15 cellular contexts compared by ENCODE assay signal in the genomic region with DNA sequence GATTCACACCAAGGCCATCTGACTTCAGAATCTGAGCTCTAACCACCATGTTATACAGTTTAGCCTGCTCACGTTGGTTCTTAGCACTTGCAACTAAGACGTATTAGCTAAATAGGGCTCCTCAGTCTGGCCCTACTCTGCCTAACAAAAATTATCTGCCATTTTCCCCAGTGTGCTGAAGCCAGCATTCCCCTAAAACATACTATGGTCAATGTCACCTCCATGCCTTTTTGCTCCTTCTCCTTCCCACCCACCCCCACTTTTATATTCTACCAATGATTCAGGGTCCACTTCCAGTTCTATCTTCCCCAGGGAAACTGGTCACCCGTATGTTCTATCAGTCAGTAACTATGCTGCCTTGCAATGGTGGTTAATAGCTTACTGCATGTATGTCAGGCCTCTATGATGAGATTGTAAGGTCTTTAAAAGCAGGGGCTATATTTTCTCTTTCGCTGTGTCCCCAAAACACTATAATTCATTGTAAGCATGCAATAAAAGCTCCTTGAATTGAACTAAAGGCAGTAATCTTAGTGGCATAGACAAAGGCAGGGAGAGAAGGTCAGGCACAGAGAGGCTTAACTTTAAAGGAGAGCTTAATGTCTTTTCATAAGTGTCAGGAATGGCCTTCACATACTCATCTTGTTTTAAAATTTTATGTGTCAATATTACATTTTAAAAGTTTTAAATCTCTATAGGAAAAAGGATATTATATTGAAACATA. TPM values are rescaled to one million over a fixed set of nuclear protein-coding genes. Genes with fewer than 3 reads are reported as not detected.
DNase-seq lines count a peak whose midpoint lies in the region; ATAC-seq and TF ChIP-seq lines count a peak whose summit lies in the region.
"Had no signal": no experiment of that assay in that cellular context is flagged by ENCODE, and none has a peak within 500 bp of the region (broad histone marks: within the 10 kb centered on the region; RNA-seq: fewer than 3 reads in every experiment).

No MANE protein-coding gene starts in this region.

- 90% methylated on average over 4 of the region's 4 CpGs for WGBS in GM23248 (ENCODE audit: low coverage in 1 of 2, low lambda C conversion rate in 2 of 2, missing lambda C conversion rate in 2 of 2), 2 experiments

- H3F3A ChIP-seq in GM23248 (ENCODE audit: insufficient read depth) = peaks cover 33% of the 10 kb centered on the region

- no peak for TF ChIP-seq CTCF in dorsolateral prefrontal cortex (IDR thresholded peaks at IDR 0.05 in 54 of 56, conservative IDR thresholded peaks at IDR 0.05 in 2 of 56; ENCODE audit: low read depth in 1 of 56, partially characterized antibody in 56 of 56)

- H3K9me3 ChIP-seq in GM23248 (ENCODE audit: low read depth) = no peaks in the 10 kb centered on the region

- no peak overlapping the region for H3K4me3 Mint-ChIP-seq in activated T-helper 1 cell treated with anti-CD3 and anti-CD28 coated beads, Interleukin-12 subunit alpha, Interleukin-12 subunit beta, Interleukin-2, Interleukin-4 antibody, amounts not matched to agents 30 ng/mL and 10 ng/mL and 1 ng/mL, durations not matched to agents 14 hours and 24 hours and 36 hours
- H3K4me3 Mint-ChIP-seq: CD4-positive, CD25-positive, alpha-beta regulatory T cell had no signal

- peak overlapping the region; percentile 76 for H3K4me2 ChIP-seq in GM23248 (ENCODE audit: unreplicated experiment)

- H3K27ac Mint-ChIP-seq in activated T-helper 1 cell treated with anti-CD3 and anti-CD28 coated beads, Interleukin-12 subunit alpha, Interleukin-12 subunit beta, Interleukin-2, Interleukin-4 antibody, amounts not matched to agents 30 ng/mL and 10 ng/mL and 1 ng/mL, durations not matched to agents 14 hours and 24 hours and 36 hours = peak overlapping the region; percentile 42

- no peak overlapping the region for H3K4me3 ChIP-seq in GM23248
- no peak overlapping the region for H3K4me3 ChIP-seq in skin epidermis
- H3K4me3 ChIP-seq in dorsolateral prefrontal cortex = no peak overlapping the region

- no peaks in the 10 kb centered on the region for H3K36me3 ChIP-seq in GM23248 (ENCODE audit: low read depth)

- no peak for DNase-seq in GM23248
- DNase-seq in activated T-helper 1 cell treated with anti-CD3 and anti-CD28 coated beads, Interleukin-12 subunit alpha, Interleukin-12 subunit beta, Interleukin-2, Interleukin-4 antibody, amounts not matched to agents 30 ng/mL and 10 ng/mL and 1 ng/mL, durations not matched to agents 14 hours and 24 hours and 36 hours (ENCODE audit: low spot score) = no peak
- DNase-seq in glomerular visceral epithelial cell (ENCODE audit: extremely low spot score) = peak; percentile 7
- no peak for DNase-seq in dorsolateral prefrontal cortex
- DNase-seq in T-helper 9 cell = no peak
- DNase-seq: activated CD8-positive, alpha-beta memory T cell treated with anti-CD3 and anti-CD28 coated beads, Interleukin-2, amount 50 U/mL, for 4 hours; amygdala; CD4-positive, CD25-positive, alpha-beta regulatory T cell; NCI-H1105; stimulated activated naive CD4-positive, alpha-beta T cell had no signal

- H3K9ac ChIP-seq in GM23248 = peak overlapping the region; percentile 70

- H3K36me3 Mint-ChIP-seq in activated T-helper 1 cell treated with anti-CD3 and anti-CD28 coated beads, Interleukin-12 subunit alpha, Interleukin-12 subunit beta, Interleukin-2, Interleukin-4 antibody, amounts not matched to agents 30 ng/mL and 10 ng/mL and 1 ng/mL, durations not matched to agents 14 hours and 24 hours and 36 hours (ENCODE audit: low read depth) = peaks cover 5% of the 10 kb centered on the region

- intact Hi-C loops in activated T-helper 1 cell treated with anti-CD3 and anti-CD28 coated beads, Interleukin-12 subunit alpha, Interleukin-12 subunit beta, Interleukin-2, Interleukin-4 antibody, amounts not matched to agents 30 ng/mL and 10 ng/mL and 1 ng/mL, durations not matched to agents 14 hours and 24 hours and 36 hours (cut with micrococcal nuclease) = no loop called here
- intact Hi-C loops in dorsolateral prefrontal cortex (cut with DNase I) = no loop called here

- peaks cover 39% of the 10 kb centered on the region for H3K4me1 Mint-ChIP-seq in activated T-helper 1 cell treated with anti-CD3 and anti-CD28 coated beads, Interleukin-12 subunit alpha, Interleukin-12 subunit beta, Interleukin-2, Interleukin-4 antibody, amounts not matched to agents 30 ng/mL and 10 ng/mL and 1 ng/mL, durations not matched to agents 14 hours and 24 hours and 36 hours (ENCODE audit: low read depth)

- peaks cover 5% of the 10 kb centered on the region for H3K9me3 Mint-ChIP-seq in activated T-helper 1 cell treated with anti-CD3 and anti-CD28 coated beads, Interleukin-12 subunit alpha, Interleukin-12 subunit beta, Interleukin-2, Interleukin-4 antibody, amounts not matched to agents 30 ng/mL and 10 ng/mL and 1 ng/mL, durations not matched to agents 14 hours and 24 hours and 36 hours

- H2AFZ ChIP-seq in GM23248 = peak overlapping the region; percentile 67

- in situ Hi-C loops in GM23248 (cut with MboI) = no loop called here

- no peaks in the 10 kb centered on the region for H3K9me2 ChIP-seq in GM23248 (ENCODE audit: insufficient read depth)

- H3K4me1 ChIP-seq in GM23248 (ENCODE audit: insufficient read depth) = peaks cover 36% of the 10 kb centered on the region

- H3K27me3 Mint-ChIP-seq in activated T-helper 1 cell treated with anti-CD3 and anti-CD28 coated beads, Interleukin-12 subunit alpha, Interleukin-12 subunit beta, Interleukin-2, Interleukin-4 antibody, amounts not matched to agents 30 ng/mL and 10 ng/mL and 1 ng/mL, durations not matched to agents 14 hours and 24 hours and 36 hours (ENCODE audit: insufficient read depth) = peaks cover 2% of the 10 kb centered on the region
- H3K27me3 Mint-ChIP-seq: CD4-positive, CD25-positive, alpha-beta regulatory T cell had no signal

- no peaks in the 10 kb centered on the region for H4K20me1 ChIP-seq in GM23248 (ENCODE audit: insufficient read depth)

- ATAC-seq in HG02885 (IDR thresholded peaks at IDR 0.05; ENCODE audit: poor library complexity, unreplicated experiment) (no peak), GM18502 (IDR thresholded peaks at IDR 0.05; ENCODE audit: poor library complexity, unreplicated experiment) (no peak)

- no peaks in the 10 kb centered on the region for H3K79me2 ChIP-seq in GM23248 (ENCODE audit: insufficient read depth)

- H3K27me3 ChIP-seq in GM23248 (replicated peaks; ENCODE audit: insufficient read depth) = no peaks in the 10 kb centered on the region
- H3K27me3 ChIP-seq in dorsolateral prefrontal cortex = peaks cover 0 to 3% (median 0%) of the 10 kb centered on the region in 45 donors

- H3K27ac ChIP-seq in GM23248 (peak overlapping the region; percentile 95), skin epidermis (peak overlapping the region; percentile 12 to 89 (median 77)), dorsolateral prefrontal cortex (peak overlapping the region in 26 of 59 donors; percentile 0 to 79 (median 47))

RNA-seq across cellular contexts. Expression of gene POPDC2, which starts 23.3 kb away (rescaled TPM):
- not detected in 2 replicates for total RNA-seq in GM23248 (2014; rRNA removed; shearing (Covaris generic))
- 0.74 and 1.2 TPM in 2 replicates for polyA plus RNA-seq in GM23248 (2016; fragmentation: Nextera tagmentation; extraction: Ambion mirVana)
- 1.0 and 1.2 TPM in 2 replicates for total RNA-seq in activated T-helper 1 cell treated with anti-CD3 and anti-CD28 coated beads, Interleukin-12 subunit alpha, Interleukin-12 subunit beta, Interleukin-2, Interleukin-4 antibody, amounts not matched to agents 30 ng/mL and 10 ng/mL and 1 ng/mL, durations not matched to agents 14 hours and 24 hours and 36 hours
- total RNA-seq in dorsolateral prefrontal cortex = 1 to 10 TPM in 111 of 120 experiments, under 1 TPM in 9; 0.47 to 8.0 (median 2.1) TPM
- total RNA-seq: NCI-H460, RPMI7951 had no signal

RNA-seq across cellular contexts. Expression of gene PLA1A, which starts 39.4 kb away (rescaled TPM):
- not detected in 2 replicates for total RNA-seq in GM23248 (2014; rRNA removed; shearing (Covaris generic))
- polyA plus RNA-seq in GM23248 (2016; fragmentation: Nextera tagmentation; extraction: Ambion mirVana) = not detected in 2 replicates
- 0.22 and 0.29 TPM in 2 replicates for total RNA-seq in activated T-helper 1 cell treated with anti-CD3 and anti-CD28 coated beads, Interleukin-12 subunit alpha, Interleukin-12 subunit beta, Interleukin-2, Interleukin-4 antibody, amounts not matched to agents 30 ng/mL and 10 ng/mL and 1 ng/mL, durations not matched to agents 14 hours and 24 hours and 36 hours
- 10 to 100 TPM in 13 of 120 experiments, 1 to 10 TPM in 104, under 1 TPM in 3; 0.46 to 17.2 (median 4.3) TPM for total RNA-seq in dorsolateral prefrontal cortex
- total RNA-seq: CD4-positive, CD25-positive, alpha-beta regulatory T cell; NCI-H460; RPMI7951 had no signal

RNA-seq across cellular contexts. Expression of gene COX17, which starts 40.2 kb away (rescaled TPM):
- total RNA-seq in GM23248 (2014; rRNA removed; shearing (Covaris generic)) = 7.0 and 27.7 TPM in 2 replicates
- polyA plus RNA-seq in GM23248 (2016; fragmentation: Nextera tagmentation; extraction: Ambion mirVana) = 53.3 and 56.7 TPM in 2 replicates
- total RNA-seq in activated T-helper 1 cell treated with anti-CD3 and anti-CD28 coated beads, Interleukin-12 subunit alpha, Interleukin-12 subunit beta, Interleukin-2, Interleukin-4 antibody, amounts not matched to agents 30 ng/mL and 10 ng/mL and 1 ng/mL, durations not matched to agents 14 hours and 24 hours and 36 hours = 62.2 and 70.7 TPM in 2 replicates
- total RNA-seq in dorsolateral prefrontal cortex = 10 to 100 TPM; 24.5 to 55.4 (median 36.6) TPM

RNA-seq across cellular contexts. Expression of gene ADPRH, which starts 57.8 kb away (rescaled TPM):
- 2.1 and 6.6 TPM in 2 replicates for total RNA-seq in GM23248 (2014; rRNA removed; shearing (Covaris generic))
- 1.7 and 2.3 TPM in 2 replicates for polyA plus RNA-seq in GM23248 (2016; fragmentation: Nextera tagmentation; extraction: Ambion mirVana)
- total RNA-seq in activated T-helper 1 cell treated with anti-CD3 and anti-CD28 coated beads, Interleukin-12 subunit alpha, Interleukin-12 subunit beta, Interleukin-2, Interleukin-4 antibody, amounts not matched to agents 30 ng/mL and 10 ng/mL and 1 ng/mL, durations not matched to agents 14 hours and 24 hours and 36 hours = 3.8 and 4.6 TPM in 2 replicates
- 1 to 10 TPM; 1.0 to 6.1 (median 2.8) TPM for total RNA-seq in dorsolateral prefrontal cortex
